8 cellular contexts compared by ENCODE assay signal in the genomic region with DNA sequence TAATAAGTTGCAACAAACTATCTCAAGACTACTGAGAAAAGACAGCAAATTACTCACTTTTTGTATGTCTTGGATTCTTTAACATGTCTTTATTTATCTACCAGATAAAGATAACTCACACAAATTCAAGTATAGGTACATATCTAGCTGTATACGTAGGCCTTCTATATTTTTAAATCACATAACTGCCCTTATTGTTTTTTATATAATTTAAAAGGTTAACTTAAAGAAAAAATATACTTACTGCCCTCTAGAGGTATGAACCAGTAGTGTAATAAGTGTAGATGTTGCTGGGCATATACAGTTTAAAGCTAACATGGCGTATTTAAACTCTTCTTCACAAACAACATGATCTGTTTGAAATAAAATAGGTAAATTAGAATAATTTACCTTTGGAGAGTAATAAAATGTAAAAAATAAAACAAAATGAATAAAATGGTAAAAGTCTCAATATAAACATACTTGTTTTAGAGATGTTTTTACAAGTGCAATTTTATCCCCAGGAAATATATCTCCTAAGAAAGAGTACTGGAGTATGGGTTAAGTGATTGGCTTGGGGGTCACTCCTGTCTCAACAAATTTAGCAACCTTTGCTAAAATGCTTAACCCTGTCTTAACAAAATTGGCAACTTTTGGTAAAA.
DNase-seq lines count a peak whose midpoint lies in the region; ATAC-seq and TF ChIP-seq lines count a peak whose summit lies in the region.

No MANE protein-coding gene starts in this region.

- no peak overlapping the region for H3K27ac Mint-ChIP-seq in CD4-positive, alpha-beta memory T cell
- no peak overlapping the region for H3K27ac Mint-ChIP-seq in T-cell

- POLR2A ChIA-PET in CD4-positive, alpha-beta memory T cell (lab: Charles Lee; ENCODE audit: partially characterized antibody): no interaction called here
- POLR2A ChIA-PET in T-cell (lab: Charles Lee): no interaction called here

- intact Hi-C loops in CD4-positive, alpha-beta memory T cell (cut with micrococcal nuclease): no loop called here

- H3K27me3 ChIP-seq in CD4-positive, alpha-beta memory T cell (ENCODE audit: insufficient read depth, low read length): no peaks in the 10 kb centered on the region

- no peaks in the 10 kb centered on the region for H3K36me3 Mint-ChIP-seq in CD4-positive, alpha-beta memory T cell
- H3K36me3 Mint-ChIP-seq in T-cell: no peaks in the 10 kb centered on the region

- no peak overlapping the region for H3K4me3 ChIP-seq in CD4-positive, alpha-beta memory T cell (ENCODE audit: low read length in 2 of 2)
- H3K4me3 ChIP-seq in fibroblast of villous mesenchyme (ENCODE audit: low read depth, low read length): no peak overlapping the region

- no peak overlapping the region for H3K27ac ChIP-seq in CD4-positive, alpha-beta memory T cell (ENCODE audit: low read depth, low read length)
- no peak overlapping the region for H3K27ac ChIP-seq in substantia nigra (ENCODE audit: low read depth, low read length, poor library complexity, severe bottlenecking)

- H3K27me3 Mint-ChIP-seq in CD4-positive, alpha-beta memory T cell: no peaks in the 10 kb centered on the region
- H3K27me3 Mint-ChIP-seq in T-cell: no peaks in the 10 kb centered on the region

- CTCF ChIA-PET in CD4-positive, alpha-beta memory T cell (lab: Charles Lee; ENCODE audit: partially characterized antibody): no interaction called here
- CTCF ChIA-PET in T-cell (lab: Charles Lee): no interaction called here

- TF ChIP-seq CTCF in fibroblast of villous mesenchyme (IDR thresholded peaks at IDR 0.05; ENCODE audit: insufficient read depth, low read depth, low read length): peak; percentile 49

- peak in 4 of 5 donors; percentile 5 to 12 (median 6) for DNase-seq in CD4-positive, alpha-beta memory T cell
- DNase-seq in RKO (ENCODE audit: low spot score): peak; percentile 56
- DNase-seq in fibroblast of villous mesenchyme (ENCODE audit: low read depth): peak; percentile 32
- no peak for DNase-seq in T-cell
- no peak for DNase-seq in activated CD4-positive, alpha-beta T cell treated with anti-CD3 and anti-CD28 coated beads, Interleukin-2, amount 50 U/mL, for 48 hours
- no peak for DNase-seq in substantia nigra (lab: John Stamatoyannopoulos, UW)

- H3K4me1 Mint-ChIP-seq in CD4-positive, alpha-beta memory T cell: no peaks in the 10 kb centered on the region
- no peaks in the 10 kb centered on the region for H3K4me1 Mint-ChIP-seq in T-cell

- H3K9me3 Mint-ChIP-seq in CD4-positive, alpha-beta memory T cell: peaks cover 0 to 2% (median 0%) of the 10 kb centered on the region in 8 donors
- no peaks in the 10 kb centered on the region for H3K9me3 Mint-ChIP-seq in T-cell

- H3K4me1 ChIP-seq in CD4-positive, alpha-beta memory T cell (ENCODE audit: insufficient read depth, low read length): no peaks in the 10 kb centered on the region

- no peaks in the 10 kb centered on the region for H3K9me3 ChIP-seq in CD4-positive, alpha-beta memory T cell (ENCODE audit: control insufficient read depth in 1 of 2, low read length in 2 of 2)

- peak; percentile 79 for ATAC-seq in GM18867 (IDR thresholded peaks at IDR 0.05; ENCODE audit: unreplicated experiment)
- peak; percentile 72 for ATAC-seq in HG03108 (IDR thresholded peaks at IDR 0.05; ENCODE audit: unreplicated experiment)
- no peak for ATAC-seq in T-cell (replicated peaks in 1 of 4)

- H3K4me3 Mint-ChIP-seq in CD4-positive, alpha-beta memory T cell: no peak overlapping the region
- H3K4me3 Mint-ChIP-seq in T-cell: no peak overlapping the region

- H3K36me3 ChIP-seq in CD4-positive, alpha-beta memory T cell (ENCODE audit: insufficient read depth, low read length): no peaks in the 10 kb centered on the region

Comparison
In these comparisons a context has a peak if more than half of its experiments do, and no peak if none do; other contexts are left out.
1. DNase-seq: peak in CD4-positive, alpha-beta memory T cell (4 of 5), RKO (single experiment) and fibroblast of villous mesenchyme (single experiment); none in T-cell (0 of 34), activated CD4-positive, alpha-beta T cell treated with anti-CD3 and anti-CD28 coated beads, Interleukin-2, amount 50 U/mL, for 48 hours (0 of 2) and substantia nigra (0 of 49).
2. ATAC-seq: peak in GM18867 (single experiment) and HG03108 (single experiment); none in T-cell (0 of 4).